In the genomic region with DNA sequence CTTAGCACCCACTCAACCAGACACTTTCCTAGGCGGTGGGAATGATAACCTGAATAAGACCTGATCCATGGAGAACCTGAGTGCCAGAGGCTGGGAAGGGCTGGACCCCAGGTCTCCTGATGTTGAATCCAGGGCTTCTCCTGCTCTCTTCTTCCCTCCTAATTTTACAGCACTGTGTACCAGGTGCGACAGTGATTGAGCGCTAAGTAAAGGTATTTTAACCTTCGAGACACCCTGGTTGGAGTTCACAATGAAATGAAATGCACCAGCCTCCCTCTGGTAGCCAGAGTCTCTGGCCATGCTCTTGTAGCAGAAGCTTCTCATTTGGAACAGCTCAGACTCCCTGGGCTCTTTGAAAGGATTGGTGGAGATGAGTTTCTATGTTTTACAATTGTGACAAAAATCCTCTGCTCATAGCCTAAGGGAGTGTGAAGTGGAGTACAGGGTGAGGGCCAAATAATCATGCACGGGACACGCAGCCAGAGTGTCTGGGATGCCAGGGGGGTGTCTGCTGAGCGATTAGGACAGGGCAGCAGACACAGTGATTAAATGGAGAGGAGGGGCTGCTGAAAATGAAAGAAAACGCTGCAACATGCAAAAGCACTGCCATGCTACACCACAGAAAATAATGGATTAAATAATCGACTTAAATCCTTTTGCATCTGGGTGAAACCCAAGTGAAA, we compare ENCODE assay signal across 1 cellular context.
TF ChIP-seq lines count a peak whose summit lies in the region.

No MANE protein-coding gene starts in this region.

TF ChIP-seq in H1, 55 proteins besides CTCF, POLR2A, EP300 and RAD21:
- no peak for TF ChIP-seq TCF12 (IDR thresholded peaks at IDR 0.05; ENCODE audit: low read depth, low read length)
- TF ChIP-seq SIN3A (conservative IDR thresholded peaks at IDR 0.05 in 1 of 2, IDR thresholded peaks at IDR 0.05 in 1 of 2; ENCODE audit: low read depth in 1 of 2, low read length in 2 of 2), result no peak
- no peak for TF ChIP-seq SP2 (IDR thresholded peaks at IDR 0.05; ENCODE audit: low read length)
- no peak for TF ChIP-seq CTBP2 (IDR thresholded peaks at IDR 0.05; ENCODE audit: borderline replicate concordance, insufficient read depth, insufficient read length, low read length)
- peak; percentile 60 for TF ChIP-seq POLR2AphosphoS5 (IDR thresholded peaks at IDR 0.05; ENCODE audit: low read depth, low read length)
- no peak for TF ChIP-seq TAF1 (IDR thresholded peaks at IDR 0.05; ENCODE audit: low read depth, low read length)
